ENCODE assay signal across 8 cellular contexts in the genomic region with DNA sequence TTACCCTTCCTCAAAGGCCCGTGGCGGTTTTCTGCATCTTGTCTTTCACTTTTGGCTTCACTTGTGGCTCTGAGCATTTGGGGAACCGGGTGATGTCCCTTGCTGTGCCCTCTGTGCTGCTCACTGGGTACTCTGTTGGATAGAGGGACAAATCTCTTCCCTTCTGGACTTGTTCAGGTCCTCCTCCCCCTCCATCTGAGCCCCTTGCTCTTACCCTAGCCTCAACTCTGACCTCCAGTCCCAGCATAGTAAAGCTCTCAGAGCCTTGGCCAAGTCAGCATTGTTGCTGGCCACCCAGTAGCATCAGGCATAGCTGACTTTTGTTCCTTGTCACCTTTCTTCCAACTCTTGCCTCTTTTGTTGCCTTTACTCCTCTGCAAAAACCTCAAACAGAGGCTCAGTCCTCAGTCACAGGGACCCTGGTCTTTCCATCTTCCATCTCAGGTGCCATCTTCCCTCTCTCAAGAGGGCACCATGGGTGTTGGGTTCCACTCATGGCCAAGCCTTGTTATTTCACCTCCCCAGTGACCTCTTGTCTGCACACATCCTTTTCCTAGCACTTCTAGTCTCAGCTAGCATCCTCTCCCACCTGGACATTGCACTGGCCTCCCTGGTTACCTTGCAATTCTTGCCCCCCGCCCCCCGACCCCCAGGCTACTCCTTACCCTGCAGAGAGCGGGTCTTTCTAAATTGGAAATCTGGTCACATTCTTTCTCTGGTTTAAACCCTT. TPM values are rescaled to one million over a fixed set of nuclear protein-coding genes. Genes with fewer than 3 reads are reported as not detected.
A peak's percentile ranks its signal among the peaks of the same experiment; 100 is the strongest.
DNase-seq lines count a peak whose midpoint lies in the region; ATAC-seq and TF ChIP-seq lines count a peak whose summit lies in the region.

No MANE protein-coding gene starts in this region.

- H3K27ac Mint-ChIP-seq in endodermal cell, result peak overlapping the region; percentile 99

- H3K9me3 ChIP-seq in endodermal cell (ENCODE audit: control insufficient read depth, low read length) (no peaks in the 10 kb centered on the region), neuron (ENCODE audit: low read length) (no peaks in the 10 kb centered on the region), uterus (no peaks in the 10 kb centered on the region)

- peak; percentile 76 for DNase-seq in activated CD4-positive, alpha-beta T cell treated with anti-CD3 and anti-CD28 coated beads for 4 hours
- DNase-seq in endodermal cell, result no peak
- DNase-seq in uterus, result no peak
- no peak for DNase-seq in posterior cingulate gyrus

- H3K9me3 Mint-ChIP-seq in endodermal cell, result no peaks in the 10 kb centered on the region

- 48 to 100% methylated on average over 3 to 6 of the region's 6 CpGs for WGBS in endodermal cell (ENCODE audit: insufficient coverage in 1 of 2, insufficient read length in 1 of 2), 2 experiments

- intact Hi-C loops in uterus (cut with DNase I; ENCODE audit: low total_unique reads), result no loop called here
- intact Hi-C loops in posterior cingulate gyrus (cut with DNase I), result loop anchor here (5.0 to 10.0 kb wide), 2 partner anchors 88 to 105 kb away; a partner anchor contains a TSS

- H3K4me1 ChIP-seq in endodermal cell (ENCODE audit: control insufficient read depth, insufficient read depth, low read length) (no peaks in the 10 kb centered on the region), neuron (ENCODE audit: insufficient read depth, low read length) (peaks cover 18% of the 10 kb centered on the region), uterus (peaks cover 0 to 3% of the 10 kb centered on the region in 2 donors)

- peak overlapping the region; percentile 77 for H3K9ac ChIP-seq in endodermal cell (ENCODE audit: extremely low read depth, low read length, poor library complexity, severe bottlenecking)

- peaks cover 16% of the 10 kb centered on the region for H3K4me1 Mint-ChIP-seq in endodermal cell

- no peak for TF ChIP-seq CTCF in C4-2B (conservative IDR thresholded peaks at IDR 0.05)
- TF ChIP-seq CTCF in endodermal cell (conservative IDR thresholded peaks at IDR 0.05), result no peak
- TF ChIP-seq CTCF in uterus (IDR thresholded peaks at IDR 0.05), result no peak

- peak overlapping the region; percentile 100 for H3K4me3 Mint-ChIP-seq in endodermal cell

- no peaks in the 10 kb centered on the region for H3K36me3 ChIP-seq in endodermal cell (ENCODE audit: control insufficient read depth, insufficient read depth, low read length)
- peaks cover 6% of the 10 kb centered on the region for H3K36me3 ChIP-seq in neuron (ENCODE audit: insufficient read depth, low read length)
- no peaks in the 10 kb centered on the region for H3K36me3 ChIP-seq in uterus

- peak overlapping the region; percentile 86 for H3K27ac ChIP-seq in C4-2B
- no peak overlapping the region for H3K27ac ChIP-seq in endodermal cell (ENCODE audit: low read depth, low read length)
- peak overlapping the region; percentile 85 to 91 for H3K27ac ChIP-seq in uterus

- TF ChIP-seq POLR2A in GM19193 (IDR thresholded peaks at IDR 0.05; ENCODE audit: extremely low read depth, insufficient read depth, insufficient read length), result peak; percentile 62
- no peak for TF ChIP-seq POLR2A in uterus (IDR thresholded peaks at IDR 0.05)

- H3K27me3 ChIP-seq in endodermal cell (ENCODE audit: control insufficient read depth, insufficient read depth, low read length, poor library complexity, severe bottlenecking) (no peaks in the 10 kb centered on the region), neuron (ENCODE audit: insufficient read depth, low read length) (no peaks in the 10 kb centered on the region), uterus (no peaks in the 10 kb centered on the region)

- H2AFZ ChIP-seq in neuron (ENCODE audit: low read depth, low read length), result peak overlapping the region; percentile 49

- H3K27me3 Mint-ChIP-seq in endodermal cell (ENCODE audit: insufficient read depth), result no peaks in the 10 kb centered on the region

- peak; percentile 50 for ATAC-seq in HG03571 (IDR thresholded peaks at IDR 0.05; ENCODE audit: unreplicated experiment)

- H3K4me3 ChIP-seq in endodermal cell (ENCODE audit: low read length) (peak overlapping the region; percentile 93), neuron (ENCODE audit: low read length) (peak overlapping the region; percentile 79), uterus (peak overlapping the region; percentile 72 to 79)

- peaks cover 6% of the 10 kb centered on the region for H3K36me3 Mint-ChIP-seq in endodermal cell (ENCODE audit: low read depth)

RNA-seq across cellular contexts. Expression of a gene that starts 0.4 kb away (rescaled TPM):
- total RNA-seq in endodermal cell (10 to 100 TPM; 15.5 to 16.5 TPM), uterus (10 to 100 TPM in 3 of 4 donors, 1 to 10 TPM in 1; 9.5 to 30.7 (median 15.3) TPM)
- 15.1 TPM for polyA plus RNA-seq in endodermal cell (2013, experiment 1 of 2)
- polyA plus RNA-seq in endodermal cell (2013, experiment 2 of 2), result 16.7 TPM

RNA-seq across cellular contexts. Expression of a gene that starts 5.4 kb away (rescaled TPM):
- 1 to 10 TPM in 1 of 2 donors, under 1 TPM in 1; 0.66 to 2.3 TPM for total RNA-seq in endodermal cell
- 1.6 TPM for polyA plus RNA-seq in endodermal cell (2013, experiment 1 of 2)
- 1.1 TPM for polyA plus RNA-seq in endodermal cell (2013, experiment 2 of 2)
- 1 to 10 TPM in 1 of 4 donors, not detected in 3; 1.0 TPM for total RNA-seq in uterus

RNA-seq across cellular contexts. Expression of a gene that starts 6.9 kb away (rescaled TPM):
- total RNA-seq in endodermal cell (10 to 100 TPM in 1 of 2 donors, 1 to 10 TPM in 1; 8.4 to 14.3 TPM), uterus (10 to 100 TPM; 11.0 to 75.2 (median 12.4) TPM)
- polyA plus RNA-seq in endodermal cell (2013, experiment 1 of 2), result 8.7 TPM
- polyA plus RNA-seq in endodermal cell (2013, experiment 2 of 2), result 9.7 TPM

RNA-seq across cellular contexts. Expression of a gene that starts 31.4 kb away (rescaled TPM):
- total RNA-seq in endodermal cell (10 to 100 TPM; 37.9 to 43.4 TPM), uterus (100 to 1,000 TPM in 1 of 4 donors, 10 to 100 TPM in 3; 25.6 to 137 (median 62.3) TPM)
- 21.2 TPM for polyA plus RNA-seq in endodermal cell (2013, experiment 1 of 2)
- polyA plus RNA-seq in endodermal cell (2013, experiment 2 of 2), result 18.5 TPM

RNA-seq across cellular contexts. Expression of a gene that starts 43.3 kb away (rescaled TPM):
- total RNA-seq in endodermal cell (1 to 10 TPM; 2.9 to 3.5 TPM), uterus (under 1 TPM in 1 of 4 donors, not detected in 3; 0.14 TPM)
- not detected for polyA plus RNA-seq in endodermal cell (2013, experiment 1 of 2)
- polyA plus RNA-seq in endodermal cell (2013, experiment 2 of 2), result not detected

Comparison
In these comparisons a context has a peak if more than half of its experiments do, and no peak if none do; other contexts are left out.
1. DNase-seq: peak in activated CD4-positive, alpha-beta T cell treated with anti-CD3 and anti-CD28 coated beads for 4 hours (2 of 2); none in endodermal cell (single experiment), uterus (0 of 2) and posterior cingulate gyrus (0 of 10).
2. Peak in every context shown above with its lines, with median percentiles within 50 percentile points of each other: H3K4me3 ChIP-seq.